ENCODE assay signal across 26 cellular contexts in the genomic region with DNA sequence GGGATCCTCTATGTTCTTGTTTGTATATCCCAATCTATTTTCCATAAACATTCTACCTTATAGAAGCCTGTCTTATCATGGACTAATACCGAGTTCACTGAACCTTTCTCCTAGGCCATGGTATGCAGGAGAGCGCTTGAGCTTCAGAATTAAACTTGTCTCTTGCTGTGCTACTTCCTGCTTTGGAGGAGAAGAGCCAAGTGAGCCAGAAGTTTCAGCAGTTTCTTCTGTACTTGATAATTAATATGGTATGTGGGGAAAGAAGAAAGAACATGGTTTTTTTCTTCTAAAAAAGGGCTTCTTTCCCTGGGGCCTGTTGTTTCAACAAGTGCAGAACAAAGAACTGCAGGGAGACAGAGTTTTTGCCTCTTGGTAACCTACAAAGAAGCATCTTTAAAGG.
"Had no signal": no experiment of that assay in that cellular context is flagged by ENCODE, and none has a peak within 500 bp of the region (broad histone marks: within the 10 kb centered on the region; RNA-seq: fewer than 3 reads in every experiment).

No MANE protein-coding gene starts in this region.

- H3K36me3 ChIP-seq: ascending aorta, cardiac muscle cell had no signal

- H3K4me2 ChIP-seq: KMS-11, SK-N-SH had no signal

- ATAC-seq: activated CD8-positive, alpha-beta T cell treated with anti-CD3 and anti-CD28 coated beads for 36 hours; activated naive CD8-positive, alpha-beta T cell treated with anti-CD3 and anti-CD28 coated beads, Interleukin-2, amount 50 U/mL, for 24 hours had no signal

- H3K9ac ChIP-seq: KMS-11, SK-N-SH had no signal

- H3K9me3 ChIP-seq: ascending aorta, SK-N-SH had no signal

- H3K27me3 ChIP-seq: ascending aorta, cardiac muscle cell had no signal

- H3K4me3 ChIP-seq: ascending aorta, cardiac muscle cell had no signal

- H3K4me1 ChIP-seq: ascending aorta had no signal

- H3K27ac ChIP-seq: ascending aorta, cardiac muscle cell, KMS-11 had no signal

- DNase-seq: activated CD4-positive, alpha-beta T cell treated with anti-CD3 and anti-CD28 coated beads, Interleukin-2, amount 10 ng/mL, durations not matched to agents 24 days and 14 days; activated CD4-positive, alpha-beta T cell treated with anti-CD3 and anti-CD28 coated beads, Interleukin-2, amount 50 U/mL, for 4 hours; activated CD8-positive, alpha-beta T cell treated with anti-CD3 and anti-CD28 coated beads for 36 hours; activated gamma-delta T cell treated with Interleukin-2 at 50 U/mL for 16 hours; activated naive CD4-positive, alpha-beta T cell treated with anti-CD3 and anti-CD28 coated beads for 36 hours; activated naive CD8-positive, alpha-beta T cell treated with anti-CD3 and anti-CD28 coated beads, Interleukin-2, amount 50 U/mL, for 24 hours; activated T-cell treated with anti-CD3 and anti-CD28 coated beads, Interleukin-2, amount 50 U/mL, for 24 hours; amniotic stem cell; MM.1S; MV-4-11; NCI-H1092 treated with DMSO at 0.1 percent for 48 hours; NCI-H1417; NCI-H146; NCI-H187; NCI-H2029 treated with DMSO at 0.1 percent for 48 hours; NCI-H2107; NCI-H2171; NCI-H510A; NCI-H526; NCI-H748 treated with DMSO at 0.1 percent for 48 hours; NK-92 treated with Interleukin-12 subunit alpha and Interleukin-12 subunit beta, amount 100 ng/mL, for 24 hours; Right ventricle myocardium superior; SK-N-SH had no signal
